Comparison of ENCODE assay signal across 2 cellular contexts in the genomic region with DNA sequence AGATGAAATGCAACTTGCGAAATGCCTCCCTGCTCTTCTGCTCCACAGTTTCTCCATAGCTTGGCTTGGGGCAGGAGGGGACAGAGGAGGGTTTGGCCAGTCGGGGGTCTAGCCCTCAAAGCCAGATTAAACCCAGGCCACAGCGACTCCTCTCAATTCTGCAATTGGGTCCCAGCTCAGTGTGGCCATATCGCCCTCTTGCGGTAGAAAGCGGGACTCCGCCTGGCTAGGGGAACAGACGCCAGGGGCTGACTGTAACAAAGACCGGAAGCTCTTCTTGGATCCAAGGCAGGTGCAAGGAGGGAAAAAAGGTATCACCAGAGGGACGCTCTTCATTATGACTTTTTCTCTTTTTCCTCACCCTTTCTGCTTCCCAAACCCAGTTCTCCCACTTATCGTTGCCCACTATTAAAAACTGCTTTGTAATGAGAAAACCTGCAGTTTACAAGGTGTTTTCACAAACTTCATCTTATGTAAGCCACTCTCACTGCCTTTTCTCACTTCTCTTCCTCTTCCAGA.
A peak's percentile ranks its signal among the peaks of the same experiment; 100 is the strongest.
TF ChIP-seq lines count a peak whose summit lies in the region.

No MANE protein-coding gene starts in this region.

TF ChIP-seq in HEK293, 187 proteins besides CTCF, POLR2A, EP300 and RAD21 (continued from another document):
- TF ChIP-seq MEIS1 (CRISPR knock-in tag; IDR thresholded peaks at IDR 0.05; ENCODE audit: borderline replicate concordance) = no peak
- TF ChIP-seq ZNF791 (tag by site-specific recombination; IDR thresholded peaks at IDR 0.05) = no peak
- TF ChIP-seq SETDB1 (IDR thresholded peaks at IDR 0.05; ENCODE audit: insufficient read length, low read length) = no peak
- TF ChIP-seq ZNF292 (tag by site-specific recombination; IDR thresholded peaks at IDR 0.05; ENCODE audit: borderline replicate concordance, low read depth) = no peak
- TF ChIP-seq TRIM28 (IDR thresholded peaks at IDR 0.05; ENCODE audit: borderline replicate concordance, low read length) = no peak
- no peak for TF ChIP-seq ZNF266 (tag by site-specific recombination; IDR thresholded peaks at IDR 0.05; ENCODE audit: low read depth)
- no peak for TF ChIP-seq ZNF2 (tag by site-specific recombination; IDR thresholded peaks at IDR 0.05)
- no peak for TF ChIP-seq ZNF677 (tag by site-specific recombination; IDR thresholded peaks at IDR 0.05)
- no peak for TF ChIP-seq KLF7 (tag by site-specific recombination; IDR thresholded peaks at IDR 0.05; ENCODE audit: borderline replicate concordance)

TF ChIP-seq in GM12878, 131 proteins besides CTCF, POLR2A, EP300 and RAD21 (continued from another document and continues in another):
- peak; percentile 69; the same call in 1 of the 2 replicates for TF ChIP-seq ZNF592 (IDR thresholded peaks at IDR 0.05)
- TF ChIP-seq EED (IDR thresholded peaks at IDR 0.05; ENCODE audit: low read depth) = peak; percentile 73
- no peak for TF ChIP-seq MTA2 (IDR thresholded peaks at IDR 0.05; ENCODE audit: low read depth)
- TF ChIP-seq PML (IDR thresholded peaks at IDR 0.05; ENCODE audit: low read length) = no peak
- no peak for TF ChIP-seq BCL3 (IDR thresholded peaks at IDR 0.05; ENCODE audit: borderline replicate concordance, insufficient read depth, low read depth, low read length, poor library complexity, severe bottlenecking)
- no peak for TF ChIP-seq CHD2 (IDR thresholded peaks at IDR 0.05; ENCODE audit: borderline replicate concordance, low read depth, low read length)
- TF ChIP-seq SP1 (IDR thresholded peaks at IDR 0.05; ENCODE audit: low read depth, low read length) = no peak
- no peak for TF ChIP-seq TAF1 (IDR thresholded peaks at IDR 0.05; ENCODE audit: borderline replicate concordance, low read depth, low read length)
- no peak for TF ChIP-seq EGR1 (IDR thresholded peaks at IDR 0.05; ENCODE audit: borderline replicate concordance in 1 of 2, low read depth in 2 of 2, low read length in 2 of 2)
- no peak for TF ChIP-seq ZNF384 (IDR thresholded peaks at IDR 0.05; ENCODE audit: borderline replicate concordance, low read depth, low read length)
- peak; percentile 36; the same call in 1 of the 2 replicates for TF ChIP-seq DPF2 (IDR thresholded peaks at IDR 0.05)
- TF ChIP-seq PAX5 (IDR thresholded peaks at IDR 0.05; ENCODE audit: borderline replicate concordance, low read depth, low read length) = no peak
- peak; percentile 66; the same call in 1 of the 2 replicates for TF ChIP-seq HSF1 (IDR thresholded peaks at IDR 0.05; ENCODE audit: low read depth, low read length)
- peak; percentile 30 for TF ChIP-seq CUX1 (IDR thresholded peaks at IDR 0.05; ENCODE audit: insufficient replicate concordance, low read depth, low read length)
- 0 out of 2 replicates have a peak, but pooled peaks have one; percentile 43 for TF ChIP-seq ZSCAN29 (IDR thresholded peaks at IDR 0.05)
- TF ChIP-seq SMAD1 (IDR thresholded peaks at IDR 0.05; ENCODE audit: low read depth, partially characterized antibody) = no peak
- TF ChIP-seq IRF4 (IDR thresholded peaks at IDR 0.05; ENCODE audit: low read depth, low read length) = 0 out of 2 replicates have a peak, but pooled peaks have one; percentile 67
- TF ChIP-seq MYC (IDR thresholded peaks at IDR 0.05; ENCODE audit: insufficient read depth, insufficient read length, insufficient replicate concordance, low read length, severe bottlenecking) = no peak
- TF ChIP-seq, protein P1, sequence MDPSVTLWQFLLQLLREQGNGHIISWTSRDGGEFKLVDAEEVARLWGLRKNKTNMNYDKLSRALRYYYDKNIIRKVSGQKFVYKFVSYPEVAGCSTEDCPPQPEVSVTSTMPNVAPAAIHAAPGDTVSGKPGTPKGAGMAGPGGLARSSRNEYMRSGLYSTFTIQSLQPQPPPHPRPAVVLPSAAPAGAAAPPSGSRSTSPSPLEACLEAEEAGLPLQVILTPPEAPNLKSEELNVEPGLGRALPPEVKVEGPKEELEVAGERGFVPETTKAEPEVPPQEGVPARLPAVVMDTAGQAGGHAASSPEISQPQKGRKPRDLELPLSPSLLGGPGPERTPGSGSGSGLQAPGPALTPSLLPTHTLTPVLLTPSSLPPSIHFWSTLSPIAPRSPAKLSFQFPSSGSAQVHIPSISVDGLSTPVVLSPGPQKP (IDR thresholded peaks at IDR 0.05; ENCODE audit: low read depth, low read length) = peak; percentile 47; the same call in 1 of the 2 replicates
- TF ChIP-seq IKZF2 (IDR thresholded peaks at IDR 0.05) = peak; percentile 48 to 72; a peak in 3 of 4 replicates
- no peak for TF ChIP-seq CBX3 (IDR thresholded peaks at IDR 0.05; ENCODE audit: borderline replicate concordance, low read depth)
- TF ChIP-seq MEF2B (IDR thresholded peaks at IDR 0.05; ENCODE audit: partially characterized antibody, poor library complexity, severe bottlenecking) = peak; percentile 33
- TF ChIP-seq, protein P2, sequence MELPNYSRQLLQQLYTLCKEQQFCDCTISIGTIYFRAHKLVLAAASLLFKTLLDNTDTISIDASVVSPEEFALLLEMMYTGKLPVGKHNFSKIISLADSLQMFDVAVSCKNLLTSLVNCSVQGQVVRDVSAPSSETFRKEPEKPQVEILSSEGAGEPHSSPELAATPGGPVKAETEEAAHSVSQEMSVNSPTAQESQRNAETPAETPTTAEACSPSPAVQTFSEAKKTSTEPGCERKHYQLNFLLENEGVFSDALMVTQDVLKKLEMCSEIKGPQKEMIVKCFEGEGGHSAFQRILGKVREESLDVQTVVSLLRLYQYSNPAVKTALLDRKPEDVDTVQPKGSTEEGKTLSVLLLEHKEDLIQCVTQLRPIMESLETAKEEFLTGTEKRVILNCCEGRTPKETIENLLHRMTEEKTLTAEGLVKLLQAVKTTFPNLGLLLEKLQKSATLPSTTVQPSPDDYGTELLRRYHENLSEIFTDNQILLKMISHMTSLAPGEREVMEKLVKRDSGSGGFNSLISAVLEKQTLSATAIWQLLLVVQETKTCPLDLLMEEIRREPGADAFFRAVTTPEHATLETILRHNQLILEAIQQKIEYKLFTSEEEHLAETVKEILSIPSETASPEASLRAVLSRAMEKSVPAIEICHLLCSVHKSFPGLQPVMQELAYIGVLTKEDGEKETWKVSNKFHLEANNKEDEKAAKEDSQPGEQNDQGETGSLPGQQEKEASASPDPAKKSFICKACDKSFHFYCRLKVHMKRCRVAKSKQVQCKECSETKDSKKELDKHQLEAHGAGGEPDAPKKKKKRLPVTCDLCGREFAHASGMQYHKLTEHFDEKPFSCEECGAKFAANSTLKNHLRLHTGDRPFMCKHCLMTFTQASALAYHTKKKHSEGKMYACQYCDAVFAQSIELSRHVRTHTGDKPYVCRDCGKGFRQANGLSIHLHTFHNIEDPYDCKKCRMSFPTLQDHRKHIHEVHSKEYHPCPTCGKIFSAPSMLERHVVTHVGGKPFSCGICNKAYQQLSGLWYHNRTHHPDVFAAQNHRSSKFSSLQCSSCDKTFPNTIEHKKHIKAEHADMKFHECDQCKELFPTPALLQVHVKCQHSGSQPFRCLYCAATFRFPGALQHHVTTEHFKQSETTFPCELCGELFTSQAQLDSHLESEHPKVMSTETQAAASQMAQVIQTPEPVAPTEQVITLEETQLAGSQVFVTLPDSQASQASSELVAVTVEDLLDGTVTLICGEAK (IDR thresholded peaks at IDR 0.05; ENCODE audit: borderline replicate concordance) = 0 out of 2 replicates have a peak, but pooled peaks have one; percentile 16
- TF ChIP-seq TCF7 (IDR thresholded peaks at IDR 0.05; ENCODE audit: borderline replicate concordance) = no peak
- no peak for TF ChIP-seq RBBP5 (conservative IDR thresholded peaks at IDR 0.05)
- no peak for TF ChIP-seq CBX5 (IDR thresholded peaks at IDR 0.05; ENCODE audit: low read depth)
- no peak for TF ChIP-seq HCFC1 (IDR thresholded peaks at IDR 0.05; ENCODE audit: low read length)
- no peak for TF ChIP-seq NFXL1 (IDR thresholded peaks at IDR 0.05; ENCODE audit: borderline replicate concordance)
- no peak for TF ChIP-seq SUPT20H (IDR thresholded peaks at IDR 0.05; ENCODE audit: borderline replicate concordance, control insufficient read depth, low read depth, low read length)
- no peak for TF ChIP-seq BCL11A (IDR thresholded peaks at IDR 0.05; ENCODE audit: low read depth, low read length)
- TF ChIP-seq SIN3A (IDR thresholded peaks at IDR 0.05; ENCODE audit: low read depth, low read length) = no peak
- TF ChIP-seq, protein P3, sequence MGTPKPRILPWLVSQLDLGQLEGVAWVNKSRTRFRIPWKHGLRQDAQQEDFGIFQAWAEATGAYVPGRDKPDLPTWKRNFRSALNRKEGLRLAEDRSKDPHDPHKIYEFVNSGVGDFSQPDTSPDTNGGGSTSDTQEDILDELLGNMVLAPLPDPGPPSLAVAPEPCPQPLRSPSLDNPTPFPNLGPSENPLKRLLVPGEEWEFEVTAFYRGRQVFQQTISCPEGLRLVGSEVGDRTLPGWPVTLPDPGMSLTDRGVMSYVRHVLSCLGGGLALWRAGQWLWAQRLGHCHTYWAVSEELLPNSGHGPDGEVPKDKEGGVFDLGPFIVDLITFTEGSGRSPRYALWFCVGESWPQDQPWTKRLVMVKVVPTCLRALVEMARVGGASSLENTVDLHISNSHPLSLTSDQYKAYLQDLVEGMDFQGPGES (IDR thresholded peaks at IDR 0.05) = no peak
- no peak for TF ChIP-seq JUNB (IDR thresholded peaks at IDR 0.05)
